ENCODE assay signal across 9 cellular contexts in genomic region chr5:141478321-141478945, GRCh38. TPM values are rescaled to one million over a fixed set of nuclear protein-coding genes. Genes with fewer than 3 reads are reported as not detected.
DNase-seq lines count a peak whose midpoint lies in the region; ATAC-seq and TF ChIP-seq lines count a peak whose summit lies in the region.
"Had no signal": no experiment of that assay in that cellular context is flagged by ENCODE, and none has a peak within 500 bp of the region (broad histone marks: within the 10 kb centered on the region; RNA-seq: fewer than 3 reads in every experiment).

No MANE protein-coding gene starts in this region.

- H3K9me3 ChIP-seq in psoas muscle = no peaks in the 10 kb centered on the region

- no peak for DNase-seq in GM10248 (ENCODE audit: extremely low spot score)
- peak; percentile 20 for DNase-seq in NCI-H774 (lab: John Stamatoyannopoulos, UW)
- DNase-seq in fibroblast of villous mesenchyme (ENCODE audit: low read depth) = no peak
- DNase-seq in psoas muscle = peak in 1 of 2 donors; percentile 58
- DNase-seq in stimulated activated CD4-positive, alpha-beta T cell treated with anti-CD3 and anti-CD28 coated beads, Interleukin-12 subunit alpha, Interleukin-12 subunit beta, amount 100 ng/mL, for 4 hours = no peak
- DNase-seq: NCI-H1092 had no signal

- peak overlapping the region; percentile 88 for H3K4me3 ChIP-seq in fibroblast of villous mesenchyme (ENCODE audit: low read depth, low read length)
- peak overlapping the region; percentile 77 for H3K4me3 ChIP-seq in psoas muscle

- intact Hi-C loops in psoas muscle (cut with DNase I) = loop anchor here (5.0 kb wide), 2 partner anchors 34 to 46 kb away; partner anchors contain the start of gene PCDHGA12 (in 1 of the 2)

- TF ChIP-seq CTCF in GM10248 (IDR thresholded peaks at IDR 0.05; ENCODE audit: control extremely low read depth, extremely low read depth, low read depth, missing control alignments) (peak; percentile 4), fibroblast of villous mesenchyme (IDR thresholded peaks at IDR 0.05; ENCODE audit: insufficient read depth, low read depth, low read length) (peak; percentile 14), psoas muscle (IDR thresholded peaks at IDR 0.05) (no peak)

- 25 to 28% (median 28%) methylated on average over 20 of the region's 20 CpGs for WGBS in psoas muscle, 3 donors

- CTCF ChIA-PET in GM10248 (lab: Yijun Ruan, JAX) = interaction anchor here (0.8 to 8.6 kb wide), 7 partner anchors 9 to 85 kb away, joined by 3 to 130 read pairs (median 4); partner anchors contain the start of gene PCDHGA10

- H3K36me3 ChIP-seq in psoas muscle (ENCODE audit: insufficient read depth in 1 of 2, low read depth in 1 of 2) = no peaks in the 10 kb centered on the region

- POLR2A ChIA-PET in GM10248 (lab: Yijun Ruan, JAX) = no interaction called here

- no peak overlapping the region for H3K27ac ChIP-seq in psoas muscle

- no peak for ATAC-seq in psoas muscle
- ATAC-seq in GM21717 (IDR thresholded peaks at IDR 0.05; ENCODE audit: unreplicated experiment) = no peak
- no peak for ATAC-seq in GM18861 (IDR thresholded peaks at IDR 0.05; ENCODE audit: unreplicated experiment)
- no peak for ATAC-seq in GM18511 (IDR thresholded peaks at IDR 0.05; ENCODE audit: unreplicated experiment)

- peaks cover 0 to 11% (median 0%) of the 10 kb centered on the region in 3 donors for H3K27me3 ChIP-seq in psoas muscle (ENCODE audit: insufficient read depth in 3 of 3, low read length in 2 of 3)

- H3K4me1 ChIP-seq in psoas muscle = peaks cover 38% of the 10 kb centered on the region

RNA-seq across cellular contexts. Expression of gene PCDHGC3, which starts 2.7 kb away (rescaled TPM):
- total RNA-seq in fibroblast of villous mesenchyme = 35.4 and 36.3 TPM in 2 replicates
- total RNA-seq in psoas muscle = 10 to 100 TPM in 3 of 4 donors, 1 to 10 TPM in 1; 7.3 to 25.2 (median 14.2) TPM
- 10 to 100 TPM in 1 of 3 donors, 1 to 10 TPM in 2; 8.6 to 22.3 (median 9.0) TPM for polyA plus RNA-seq in psoas muscle

RNA-seq across cellular contexts. Expression of gene PCDHGC4, which starts 6.4 kb away (rescaled TPM):
- total RNA-seq in fibroblast of villous mesenchyme (2.6 and 2.9 TPM in 2 replicates), psoas muscle (1 to 10 TPM in 1 of 4 donors, under 1 TPM in 3; 0.36 to 1.2 (median 0.65) TPM)
- polyA plus RNA-seq in psoas muscle = under 1 TPM in 2 of 3 donors, not detected in 1; 0.06 to 0.18 TPM

RNA-seq across cellular contexts. Expression of gene PCDHGC5, which starts 10.4 kb away (rescaled TPM):
- total RNA-seq in fibroblast of villous mesenchyme = 2.6 TPM in 2 replicates
- 1 to 10 TPM in 1 of 4 donors, under 1 TPM in 3; 0.49 to 1.2 (median 0.65) TPM for total RNA-seq in psoas muscle
- polyA plus RNA-seq in psoas muscle = under 1 TPM in 2 of 3 donors, not detected in 1; 0.08 to 0.95 TPM

RNA-seq across cellular contexts. Expression of gene PCDHGA12, which starts 48.1 kb away (rescaled TPM):
- total RNA-seq in fibroblast of villous mesenchyme (15.5 and 18.7 TPM in 2 replicates), psoas muscle (1 to 10 TPM; 2.6 to 6.9 (median 3.6) TPM)
- polyA plus RNA-seq in psoas muscle = under 1 TPM; 0.38 to 0.56 (median 0.39) TPM

RNA-seq across cellular contexts. Expression of gene PCDHGA11, which starts 57.6 kb away (rescaled TPM):
- total RNA-seq in fibroblast of villous mesenchyme (11.0 and 15.5 TPM in 2 replicates), psoas muscle (1 to 10 TPM in 3 of 4 donors, under 1 TPM in 1; 0.94 to 4.4 (median 2.9) TPM)
- under 1 TPM; 0.21 to 0.72 (median 0.45) TPM for polyA plus RNA-seq in psoas muscle
